ENCODE assay signal across 8 cellular contexts in genomic region chr6:5260661-5261544, GRCh38. TPM values are rescaled to one million over a fixed set of nuclear protein-coding genes. Genes with fewer than 3 reads are reported as not detected.
DNase-seq lines count a peak whose midpoint lies in the region; ATAC-seq and TF ChIP-seq lines count a peak whose summit lies in the region.

Gene FARS2, plus strand, starts transcription at chr6:5261513.
Gene LYRM4, minus strand, starts transcription at chr6:5260950. Its CDS starts 217 bp downstream, at chr6:5260733.

- no peaks in the 10 kb centered on the region for H3K27me3 ChIP-seq in BJ (ENCODE audit: control insufficient read depth, insufficient read depth, low read length)

- H3K4me1 Mint-ChIP-seq in activated CD4-positive, alpha-beta T cell treated with anti-CD3 and anti-CD28 coated beads, Interleukin-2, amount 10 ng/mL, durations not matched to agents 7 days and 5 days = peaks cover 48% of the 10 kb centered on the region

- POLR2A ChIA-PET in BJ (lab: Charles Lee) = no interaction called here
- POLR2A ChIA-PET in activated CD4-positive, alpha-beta T cell treated with anti-CD3 and anti-CD28 coated beads, Interleukin-2, amount 10 ng/mL, durations not matched to agents 7 days and 5 days (lab: Charles Lee) = interaction anchor here (0.6 kb wide), 1 partner anchor 87 kb away, joined by 3 read pairs; no protein-coding TSS in a partner anchor

- H3K36me3 Mint-ChIP-seq in activated CD4-positive, alpha-beta T cell treated with anti-CD3 and anti-CD28 coated beads, Interleukin-2, amount 10 ng/mL, durations not matched to agents 7 days and 5 days (ENCODE audit: low read depth) = peaks cover 4% of the 10 kb centered on the region

- no peaks in the 10 kb centered on the region for H3K36me3 ChIP-seq in BJ (ENCODE audit: control insufficient read depth, insufficient read depth, low read length)

- no peaks in the 10 kb centered on the region for H3K27me3 Mint-ChIP-seq in activated CD4-positive, alpha-beta T cell treated with anti-CD3 and anti-CD28 coated beads, Interleukin-2, amount 10 ng/mL, durations not matched to agents 7 days and 5 days

- peak within 1 kb of the TSS; percentile 94 to 97 for H3K27ac ChIP-seq in coronary artery

- peak within 1 kb of the TSS; percentile 54 for H3K4me3 ChIP-seq in BJ (ENCODE audit: low read depth, low read length)
- peak within 1 kb of the TSS; percentile 87 for H3K4me3 ChIP-seq in coronary artery

- no peak for TF ChIP-seq CTCF in BJ (IDR thresholded peaks at IDR 0.05; ENCODE audit: insufficient read depth, low read depth, low read length)
- TF ChIP-seq CTCF in coronary artery (IDR thresholded peaks at IDR 0.05) = no peak

- ATAC-seq in GM19324 (IDR thresholded peaks at IDR 0.05; ENCODE audit: low FRiP score, unreplicated experiment) (peak; percentile 85), HG03460 (IDR thresholded peaks at IDR 0.05; ENCODE audit: unreplicated experiment) (peak; percentile 73)

- DNase-seq in BJ (ENCODE audit: low read depth) (peak; percentile 32), NCI-H526 treated with DMSO at 0.1 percent for 48 hours (lab: John Stamatoyannopoulos, UW) (peak; percentile 83), coronary artery (ENCODE audit: low spot score) (peak; percentile 92), left kidney (ENCODE audit: low read depth, low spot score) (peak; percentile 97)
- DNase-seq in activated CD4-positive, alpha-beta T cell treated with anti-CD3 and anti-CD28 coated beads, Interleukin-2, amount 10 ng/mL, durations not matched to agents 7 days and 5 days = peak; percentile 88
- peak; percentile 85 for DNase-seq in stimulated activated CD4-positive, alpha-beta T cell treated with anti-CD3 and anti-CD28 coated beads, Interleukin-1b, Interleukin-23, amount 100 ng/mL, for 48 hours

- peak within 1 kb of the TSS; percentile 100 for H3K27ac Mint-ChIP-seq in activated CD4-positive, alpha-beta T cell treated with anti-CD3 and anti-CD28 coated beads, Interleukin-2, amount 10 ng/mL, durations not matched to agents 7 days and 5 days

- peak within 1 kb of the TSS; percentile 95 for H3K4me3 Mint-ChIP-seq in activated CD4-positive, alpha-beta T cell treated with anti-CD3 and anti-CD28 coated beads, Interleukin-2, amount 10 ng/mL, durations not matched to agents 7 days and 5 days

- CTCF ChIA-PET in BJ (lab: Yijun Ruan, JAX) = interaction anchor here (0.7 to 1.2 kb wide), 3 partner anchors 26 to 117 kb away, joined by 3 read pairs; no protein-coding TSS in a partner anchor
- CTCF ChIA-PET in activated CD4-positive, alpha-beta T cell treated with anti-CD3 and anti-CD28 coated beads, Interleukin-2, amount 10 ng/mL, durations not matched to agents 7 days and 5 days (lab: Charles Lee) = interaction anchor here (0.7 to 2.3 kb wide), 6 partner anchors 9 to 117 kb away, joined by 3 to 6 read pairs (median 3); no protein-coding TSS in a partner anchor

- H3K9me3 Mint-ChIP-seq in activated CD4-positive, alpha-beta T cell treated with anti-CD3 and anti-CD28 coated beads, Interleukin-2, amount 10 ng/mL, durations not matched to agents 7 days and 5 days = no peaks in the 10 kb centered on the region

RNA-seq across cellular contexts. Expression of gene FARS2, which starts in this region (rescaled TPM):
- 15.6 and 17.9 TPM in 2 replicates for polyA plus RNA-seq in BJ (2011; rRNA removed)
- 27.2 and 38.7 TPM in 2 replicates for polyA minus RNA-seq in BJ (2011; rRNA and poly(A)+ RNA removed)
- 10 to 100 TPM; 17.2 to 17.5 TPM for total RNA-seq in activated CD4-positive, alpha-beta T cell treated with anti-CD3 and anti-CD28 coated beads, Interleukin-2, amount 10 ng/mL, durations not matched to agents 7 days and 5 days

RNA-seq across cellular contexts. Expression of gene LYRM4, which starts in this region (rescaled TPM):
- 29.0 and 39.2 TPM in 2 replicates for polyA plus RNA-seq in BJ (2011; rRNA removed)
- 10.0 and 13.6 TPM in 2 replicates for polyA minus RNA-seq in BJ (2011; rRNA and poly(A)+ RNA removed)
- 10 to 100 TPM; 30.8 to 31.4 TPM for total RNA-seq in activated CD4-positive, alpha-beta T cell treated with anti-CD3 and anti-CD28 coated beads, Interleukin-2, amount 10 ng/mL, durations not matched to agents 7 days and 5 days

Comparison
In these comparisons a context has a peak if more than half of its experiments do, and no peak if none do; other contexts are left out.
1. Peak in every context shown above with its lines: DNase-seq, ATAC-seq, H3K4me3 ChIP-seq and H3K27ac ChIP-seq.
2. DNase-seq: peak in every context shown above with its lines; median percentile 97 in left kidney; 92 in coronary artery; 88 in activated CD4-positive, alpha-beta T cell treated with anti-CD3 and anti-CD28 coated beads, Interleukin-2, amount 10 ng/mL, durations not matched to agents 7 days and 5 days; 85 in stimulated activated CD4-positive, alpha-beta T cell treated with anti-CD3 and anti-CD28 coated beads, Interleukin-1b, Interleukin-23, amount 100 ng/mL, for 48 hours; 83 in NCI-H526 treated with DMSO at 0.1 percent for 48 hours; 32 in BJ.